Comparison of ENCODE assay signal across 1 cellular context in the genomic region with DNA sequence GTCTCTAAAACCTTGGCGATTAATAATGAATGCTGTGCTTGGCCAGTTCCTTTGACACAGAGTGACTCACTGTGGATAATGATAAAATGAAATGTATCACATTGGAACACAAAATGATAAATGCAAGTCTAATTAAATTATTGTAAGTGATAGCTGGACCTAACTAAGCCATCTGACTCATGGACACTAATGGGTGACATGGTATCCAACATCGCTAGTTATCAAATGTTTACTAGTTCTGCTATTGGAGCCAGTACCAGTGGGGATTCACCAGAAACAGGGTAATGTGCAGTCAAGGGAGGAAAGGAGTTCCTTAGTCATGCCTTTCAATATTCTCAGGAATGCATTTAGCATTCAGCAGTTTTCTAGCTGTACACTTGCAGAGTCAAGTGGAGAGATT.
TF ChIP-seq lines count a peak whose summit lies in the region.

No MANE protein-coding gene starts in this region.

TF ChIP-seq in WTC11, 78 proteins besides CTCF, POLR2A, EP300 and RAD21:
- TF ChIP-seq MYBL2 (CRISPR knock-in tag; IDR thresholded peaks at IDR 0.05): no peak
- TF ChIP-seq ZNF263 (CRISPR knock-in tag; IDR thresholded peaks at IDR 0.05; ENCODE audit: low read depth): no peak
- TF ChIP-seq NFATC4 (CRISPR knock-in tag; IDR thresholded peaks at IDR 0.05): no peak
- no peak for TF ChIP-seq ZNF416 (CRISPR knock-in tag; IDR thresholded peaks at IDR 0.05)
- no peak for TF ChIP-seq CREM (CRISPR knock-in tag; IDR thresholded peaks at IDR 0.05)
- no peak for TF ChIP-seq TP53 (CRISPR knock-in tag; IDR thresholded peaks at IDR 0.05)
- TF ChIP-seq, protein P1, sequence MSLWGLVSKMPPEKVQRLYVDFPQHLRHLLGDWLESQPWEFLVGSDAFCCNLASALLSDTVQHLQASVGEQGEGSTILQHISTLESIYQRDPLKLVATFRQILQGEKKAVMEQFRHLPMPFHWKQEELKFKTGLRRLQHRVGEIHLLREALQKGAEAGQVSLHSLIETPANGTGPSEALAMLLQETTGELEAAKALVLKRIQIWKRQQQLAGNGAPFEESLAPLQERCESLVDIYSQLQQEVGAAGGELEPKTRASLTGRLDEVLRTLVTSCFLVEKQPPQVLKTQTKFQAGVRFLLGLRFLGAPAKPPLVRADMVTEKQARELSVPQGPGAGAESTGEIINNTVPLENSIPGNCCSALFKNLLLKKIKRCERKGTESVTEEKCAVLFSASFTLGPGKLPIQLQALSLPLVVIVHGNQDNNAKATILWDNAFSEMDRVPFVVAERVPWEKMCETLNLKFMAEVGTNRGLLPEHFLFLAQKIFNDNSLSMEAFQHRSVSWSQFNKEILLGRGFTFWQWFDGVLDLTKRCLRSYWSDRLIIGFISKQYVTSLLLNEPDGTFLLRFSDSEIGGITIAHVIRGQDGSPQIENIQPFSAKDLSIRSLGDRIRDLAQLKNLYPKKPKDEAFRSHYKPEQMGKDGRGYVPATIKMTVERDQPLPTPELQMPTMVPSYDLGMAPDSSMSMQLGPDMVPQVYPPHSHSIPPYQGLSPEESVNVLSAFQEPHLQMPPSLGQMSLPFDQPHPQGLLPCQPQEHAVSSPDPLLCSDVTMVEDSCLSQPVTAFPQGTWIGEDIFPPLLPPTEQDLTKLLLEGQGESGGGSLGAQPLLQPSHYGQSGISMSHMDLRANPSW (CRISPR knock-in tag; conservative IDR thresholded peaks at IDR 0.05; ENCODE audit: low read depth): no peak
- TF ChIP-seq FOXK1 (CRISPR knock-in tag; IDR thresholded peaks at IDR 0.05): no peak
- TF ChIP-seq ZNF219 (CRISPR knock-in tag; IDR thresholded peaks at IDR 0.05; ENCODE audit: borderline replicate concordance): no peak
- TF ChIP-seq, protein P2, sequence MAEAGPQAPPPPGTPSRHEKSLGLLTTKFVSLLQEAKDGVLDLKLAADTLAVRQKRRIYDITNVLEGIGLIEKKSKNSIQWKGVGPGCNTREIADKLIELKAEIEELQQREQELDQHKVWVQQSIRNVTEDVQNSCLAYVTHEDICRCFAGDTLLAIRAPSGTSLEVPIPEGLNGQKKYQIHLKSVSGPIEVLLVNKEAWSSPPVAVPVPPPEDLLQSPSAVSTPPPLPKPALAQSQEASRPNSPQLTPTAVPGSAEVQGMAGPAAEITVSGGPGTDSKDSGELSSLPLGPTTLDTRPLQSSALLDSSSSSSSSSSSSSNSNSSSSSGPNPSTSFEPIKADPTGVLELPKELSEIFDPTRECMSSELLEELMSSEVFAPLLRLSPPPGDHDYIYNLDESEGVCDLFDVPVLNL (CRISPR knock-in tag; IDR thresholded peaks at IDR 0.05; ENCODE audit: borderline replicate concordance, low read depth): no peak
- TF ChIP-seq SMAD4 (CRISPR knock-in tag; IDR thresholded peaks at IDR 0.05): no peak
- no peak for TF ChIP-seq RORB (CRISPR knock-in tag; IDR thresholded peaks at IDR 0.05)
- TF ChIP-seq NFE2L1 (CRISPR knock-in tag; IDR thresholded peaks at IDR 0.05): no peak
- no peak for TF ChIP-seq ELF4 (CRISPR knock-in tag; IDR thresholded peaks at IDR 0.05; ENCODE audit: low read depth)
- TF ChIP-seq RELA (CRISPR knock-in tag; IDR thresholded peaks at IDR 0.05; ENCODE audit: borderline replicate concordance): no peak
